Comparison of ENCODE assay signal across 10 cellular contexts in the genomic region with DNA sequence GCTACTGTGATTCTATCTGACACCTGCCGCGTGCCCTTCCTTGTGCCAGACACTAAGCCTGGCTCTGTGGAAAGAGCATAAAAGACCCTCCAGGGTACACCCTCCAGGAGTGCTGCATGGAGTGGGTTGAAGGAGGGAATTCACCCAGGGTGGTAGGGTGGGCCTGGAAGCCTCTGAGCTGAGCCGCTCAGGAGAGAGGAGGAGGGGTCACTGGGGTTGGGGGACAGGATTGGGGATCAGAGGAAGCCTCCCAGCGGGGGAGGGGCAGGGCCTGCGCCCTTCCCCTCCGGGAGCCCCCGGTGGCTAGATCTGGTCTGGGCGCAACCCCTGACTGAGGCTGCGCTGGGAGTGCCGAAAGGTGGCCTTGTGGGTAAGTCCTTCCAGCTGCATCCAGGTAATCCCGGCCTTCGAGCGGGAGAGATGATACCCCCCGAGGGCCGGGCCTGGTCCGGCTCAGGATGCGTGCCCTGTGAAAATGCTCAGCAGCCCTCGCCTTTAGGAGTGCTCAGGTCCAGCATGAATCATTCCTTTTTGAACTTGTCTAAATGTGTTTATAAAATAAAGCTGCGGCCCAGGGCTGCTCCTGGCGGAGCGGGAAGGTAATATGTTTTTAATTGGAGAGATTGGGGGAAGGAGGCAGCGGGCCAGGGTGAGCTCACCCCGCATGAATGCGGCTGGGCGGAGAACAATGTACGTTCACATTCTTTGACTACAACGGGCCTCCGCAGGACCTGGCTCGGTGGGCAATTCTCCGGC.
A peak's percentile ranks its signal among the peaks of the same experiment; 100 is the strongest.
DNase-seq lines count a peak whose midpoint lies in the region; ATAC-seq, FAIRE-seq and TF ChIP-seq lines count a peak whose summit lies in the region.
"Had no signal": no experiment of that assay in that cellular context is flagged by ENCODE, and none has a peak within 500 bp of the region (broad histone marks: within the 10 kb centered on the region; RNA-seq: fewer than 3 reads in every experiment).

No MANE protein-coding gene starts in this region.

- H3K4me1 ChIP-seq in adipocyte (ENCODE audit: control insufficient read depth, insufficient read depth, low read length): peaks cover 10% of the 10 kb centered on the region
- H3K4me1 ChIP-seq in pancreas: no peaks in the 10 kb centered on the region
- no peaks in the 10 kb centered on the region for H3K4me1 ChIP-seq in colonic mucosa

- H3K27me3 ChIP-seq in BJ (ENCODE audit: control insufficient read depth, insufficient read depth, low read length) (peaks cover 1% of the 10 kb centered on the region; the same call in 1 of the 2 replicates), adipocyte (replicated peaks; ENCODE audit: control insufficient read depth, insufficient read depth, low read length) (peaks cover 1% of the 10 kb centered on the region), pancreas (no peaks in the 10 kb centered on the region), colonic mucosa (no peaks in the 10 kb centered on the region)

- H3K9ac ChIP-seq in adipocyte (ENCODE audit: low read length) (no peak overlapping the region), colonic mucosa (ENCODE audit: low read depth in 2 of 2, low read length in 2 of 2) (no peak overlapping the region)

- H3K4me3 ChIP-seq in BJ (ENCODE audit: low read depth, low read length): no peak overlapping the region
- H3K4me3 ChIP-seq in adipocyte (ENCODE audit: low read length): peak overlapping the region; percentile 57
- no peak overlapping the region for H3K4me3 ChIP-seq in pancreas
- no peak overlapping the region for H3K4me3 ChIP-seq in colonic mucosa

- FAIRE-seq in pancreas (lab: Jason Lieb, UNC): no peak

- TF ChIP-seq CTCF in BJ (IDR thresholded peaks at IDR 0.05; ENCODE audit: insufficient read depth, low read depth, low read length): 0 out of 2 replicates have a peak, but pooled peaks have one; percentile 24
- TF ChIP-seq CTCF in pancreas (IDR thresholded peaks at IDR 0.05): no peak
- TF ChIP-seq CTCF in colonic mucosa (IDR thresholded peaks at IDR 0.05): no peak

- H3K27ac ChIP-seq in pancreas (no peak overlapping the region), colonic mucosa (no peak overlapping the region)
- H3K27ac ChIP-seq: C4-2B had no signal

- peak; percentile 77 for ATAC-seq in Right ventricle myocardium inferior
- ATAC-seq in pancreas: peak; percentile 85 to 93 (median 90)
- ATAC-seq in activated naive CD4-positive, alpha-beta T cell treated with anti-CD3 and anti-CD28 coated beads, Interleukin-2, amount 50 U/mL, for 72 hours: no peak

- no peaks in the 10 kb centered on the region for H3K36me3 Mint-ChIP-seq in activated naive CD4-positive, alpha-beta T cell treated with anti-CD3 and anti-CD28 coated beads, Interleukin-2, amount 50 U/mL, for 72 hours

- H3K36me3 ChIP-seq in BJ (ENCODE audit: control insufficient read depth, insufficient read depth, low read length) (no peaks in the 10 kb centered on the region), adipocyte (ENCODE audit: control insufficient read depth, insufficient read depth, low read length, severe bottlenecking) (no peaks in the 10 kb centered on the region), pancreas (no peaks in the 10 kb centered on the region), colonic mucosa (no peaks in the 10 kb centered on the region)

- intact Hi-C loops in Right ventricle myocardium inferior (cut with DNase I): no loop called here
- intact Hi-C loops in pancreas (cut with DNase I): no loop called here
- intact Hi-C loops in colonic mucosa (cut with DNase I): no loop called here

- POLR2A ChIA-PET in BJ (lab: Charles Lee): no interaction called here

- no peak overlapping the region for H3K27ac Mint-ChIP-seq in activated naive CD4-positive, alpha-beta T cell treated with anti-CD3 and anti-CD28 coated beads, Interleukin-2, amount 50 U/mL, for 72 hours
- H3K27ac Mint-ChIP-seq: activated B cell treated with CpG ODN at 0.5 μM for 24 hours had no signal

- CTCF ChIA-PET in BJ (lab: Yijun Ruan, JAX): interaction anchor here (0.6 to 1.2 kb wide), 3 partner anchors 185 to 941 kb away, joined by 3 read pairs; a partner anchor contains a TSS

- DNase-seq in BJ (ENCODE audit: low read depth): peak; percentile 46
- peak; percentile 85 for DNase-seq in adipocyte (ENCODE audit: low read depth)
- DNase-seq in Right ventricle myocardium inferior (ENCODE audit: missing footprints): peak; percentile 73
- DNase-seq in pancreas: peak in 4 of 6 donors; percentile 33 to 57 (median 48)
- DNase-seq in NCI-H1417 (lab: John Stamatoyannopoulos, UW): no peak
- no peak for DNase-seq in activated naive CD4-positive, alpha-beta T cell treated with anti-CD3 and anti-CD28 coated beads, Interleukin-2, amount 50 U/mL, for 72 hours (ENCODE audit: low spot score in 2 of 2)
- no peak for DNase-seq in medulla oblongata (ENCODE audit: extremely low spot score)
- DNase-seq in colonic mucosa: no peak
- DNase-seq: activated B cell treated with CpG ODN at 0.5 μM for 24 hours had no signal

- H3K9me3 ChIP-seq in adipocyte (ENCODE audit: control insufficient read depth, low read length) (no peaks in the 10 kb centered on the region), pancreas (no peaks in the 10 kb centered on the region), colonic mucosa (no peaks in the 10 kb centered on the region)

- 35 to 41% methylated on average over 29 to 30 of the region's 30 CpGs for WGBS in pancreas, 2 donors

- H3K9me3 Mint-ChIP-seq in activated naive CD4-positive, alpha-beta T cell treated with anti-CD3 and anti-CD28 coated beads, Interleukin-2, amount 50 U/mL, for 72 hours: no peaks in the 10 kb centered on the region
- H3K9me3 Mint-ChIP-seq: activated B cell treated with CpG ODN at 0.5 μM for 24 hours had no signal

Comparison
In these comparisons a context has a peak if more than half of its experiments do, and no peak if none do; other contexts are left out.
1. DNase-seq: peak in BJ (single experiment), adipocyte (single experiment), Right ventricle myocardium inferior (single experiment) and pancreas (4 of 6); none in NCI-H1417 (0 of 3), activated naive CD4-positive, alpha-beta T cell treated with anti-CD3 and anti-CD28 coated beads, Interleukin-2, amount 50 U/mL, for 72 hours (0 of 2), medulla oblongata (single experiment) and colonic mucosa (single experiment).
2. ATAC-seq: peak in Right ventricle myocardium inferior (single experiment) and pancreas (4 of 4); none in activated naive CD4-positive, alpha-beta T cell treated with anti-CD3 and anti-CD28 coated beads, Interleukin-2, amount 50 U/mL, for 72 hours (0 of 2).